ENCODE assay signal across 21 cellular contexts in genomic region chr16:69611103-69611640, GRCh38. TPM values are rescaled to one million over a fixed set of nuclear protein-coding genes. Genes with fewer than 3 reads are reported as not detected.
A peak's percentile ranks its signal among the peaks of the same experiment; 100 is the strongest.
DNase-seq lines count a peak whose midpoint lies in the region; ATAC-seq and TF ChIP-seq lines count a peak whose summit lies in the region.
"Had no signal": no experiment of that assay in that cellular context is flagged by ENCODE, and none has a peak within 500 bp of the region (broad histone marks: within the 10 kb centered on the region; RNA-seq: fewer than 3 reads in every experiment).

No MANE protein-coding gene starts in this region.

- H2AFZ ChIP-seq in PC-9 (no peak overlapping the region), smooth muscle cell (ENCODE audit: low read depth) (no peak overlapping the region)

- H3K4me3 ChIP-seq in cardiac muscle cell (no peak overlapping the region), PC-9 (no peak overlapping the region), fibroblast of villous mesenchyme (ENCODE audit: low read depth, low read length) (no peak overlapping the region), smooth muscle cell (no peak overlapping the region)
- H3K4me3 ChIP-seq: lung, ovary had no signal

- BruUV-seq in PC-9 (replicated peaks; lab: Mats Ljungman, UMichigan): no TSS peak

- H3F3A ChIP-seq in PC-9 (ENCODE audit: insufficient read depth, low read depth): peaks cover 63% of the 10 kb centered on the region
- no peaks in the 10 kb centered on the region for H3F3A ChIP-seq in smooth muscle cell (ENCODE audit: low read depth)

- no peak for TF ChIP-seq CTCF in cardiac muscle cell (IDR thresholded peaks at IDR 0.05; ENCODE audit: low read depth, low read length)
- TF ChIP-seq CTCF in PC-9 (conservative IDR thresholded peaks at IDR 0.05): no peak
- no peak for TF ChIP-seq CTCF in fibroblast of villous mesenchyme (IDR thresholded peaks at IDR 0.05; ENCODE audit: insufficient read depth, low read depth, low read length)
- no peak for TF ChIP-seq CTCF in smooth muscle cell (IDR thresholded peaks at IDR 0.05; ENCODE audit: borderline replicate concordance, insufficient read depth, poor library complexity, severe bottlenecking)

- DNase-seq in cardiac muscle cell (ENCODE audit: low read depth in 1 of 2, low spot score in 1 of 2) (no peak), Right ventricle myocardium superior (no peak), PC-9 (no peak), fibroblast of villous mesenchyme (ENCODE audit: low read depth) (peak; percentile 22), smooth muscle cell (lab: John Stamatoyannopoulos, UW; ENCODE audit: unreplicated experiment) (no peak), NCI-H128 (lab: John Stamatoyannopoulos, UW; ENCODE audit: unreplicated experiment) (no peak)
- DNase-seq: activated naive CD8-positive, alpha-beta T cell treated with anti-CD3 and anti-CD28 coated beads for 36 hours; DMS 273 treated with DMSO at 0.1 percent for 48 hours; effector memory CD8-positive, alpha-beta T cell; GDM1; hippocampal formation; kidney; naive B cell; NCI-H1048; NCI-H526 treated with DMSO at 0.1 percent for 48 hours; ovary had no signal

- no peaks in the 10 kb centered on the region for H3K9me2 ChIP-seq in PC-9 (ENCODE audit: insufficient read depth)

- H3K79me2 ChIP-seq in PC-9 (ENCODE audit: low read depth) (peaks cover 99% of the 10 kb centered on the region), smooth muscle cell (ENCODE audit: low read depth) (peaks cover 100% of the 10 kb centered on the region)

- H3K36me3 ChIP-seq in cardiac muscle cell (no peaks in the 10 kb centered on the region), PC-9 (ENCODE audit: low read depth) (peaks cover 29% of the 10 kb centered on the region), smooth muscle cell (ENCODE audit: low read depth) (no peaks in the 10 kb centered on the region)
- H3K36me3 ChIP-seq: ovary, thoracic aorta had no signal

- intact Hi-C loops in Right ventricle myocardium superior (cut with DNase I) (no loop called here), PC-9 (cut with micrococcal nuclease; ENCODE audit: unreplicated experiment) (no loop called here)

- H3K4me2 ChIP-seq in PC-9 (no peak overlapping the region), smooth muscle cell (peak overlapping the region; percentile 6)

- no peak for ATAC-seq in Right ventricle myocardium superior (ENCODE audit: poor library complexity)
- ATAC-seq in HG03135 (IDR thresholded peaks at IDR 0.05; ENCODE audit: unreplicated experiment): no peak
- ATAC-seq in GM21723 (IDR thresholded peaks at IDR 0.05; ENCODE audit: unreplicated experiment): no peak
- ATAC-seq: effector memory CD8-positive, alpha-beta T cell; sciatic nerve had no signal

- peak overlapping the region; percentile 20 for H3K27ac ChIP-seq in cardiac muscle cell
- H3K27ac ChIP-seq in PC-9: peak overlapping the region; percentile 82
- H3K27ac ChIP-seq in smooth muscle cell (ENCODE audit: low read depth): no peak overlapping the region
- H3K27ac ChIP-seq: ovary had no signal

- no peaks in the 10 kb centered on the region for H3K9me3 ChIP-seq in cardiac muscle cell (ENCODE audit: low read depth)
- H3K9me3 ChIP-seq in PC-9 (ENCODE audit: insufficient read depth, low read depth): no peaks in the 10 kb centered on the region
- H3K9me3 ChIP-seq in smooth muscle cell (replicated peaks; ENCODE audit: low read depth): no peaks in the 10 kb centered on the region
- H3K9me3 ChIP-seq: ovary, thoracic aorta had no signal

- POLR2A ChIA-PET in PC-9 (lab: Charles Lee; ENCODE audit: unreplicated experiment): no interaction called here

- CTCF ChIA-PET in PC-9 (lab: Charles Lee): no interaction called here

- peaks cover 6% of the 10 kb centered on the region for H3K4me1 ChIP-seq in cardiac muscle cell (ENCODE audit: low read depth)
- H3K4me1 ChIP-seq in PC-9 (replicated peaks; ENCODE audit: insufficient read depth): peaks cover 45% of the 10 kb centered on the region
- H3K4me1 ChIP-seq in smooth muscle cell (ENCODE audit: low read depth): peaks cover 23% of the 10 kb centered on the region

- peaks cover 92% of the 10 kb centered on the region for H4K20me1 ChIP-seq in PC-9 (ENCODE audit: insufficient read depth)
- peaks cover 100% of the 10 kb centered on the region for H4K20me1 ChIP-seq in smooth muscle cell (ENCODE audit: low read depth)

- H3K9ac ChIP-seq in smooth muscle cell (ENCODE audit: low read depth): no peak overlapping the region

- H3K27me3 ChIP-seq in cardiac muscle cell (no peaks in the 10 kb centered on the region), PC-9 (ENCODE audit: insufficient read depth, low read depth) (no peaks in the 10 kb centered on the region), smooth muscle cell (ENCODE audit: low read depth) (no peaks in the 10 kb centered on the region)
- H3K27me3 ChIP-seq: ovary had no signal

RNA-seq across cellular contexts. Expression of gene NFAT5, which starts 45.4 kb away (rescaled TPM):
- 10.6 and 15.9 TPM in 2 replicates for total RNA-seq in cardiac muscle cell
- 6.2 and 8.9 TPM in 2 replicates for polyA plus RNA-seq in cardiac muscle cell
- 13.9 TPM for total RNA-seq in Right ventricle myocardium superior
- 33.0 and 38.2 TPM in 2 replicates for total RNA-seq in PC-9 (2021)
- 34.5 and 69.1 TPM in 2 replicates for total RNA-seq in fibroblast of villous mesenchyme
- 33.5 and 44.3 TPM in 2 replicates for total RNA-seq in smooth muscle cell
- polyA plus RNA-seq in smooth muscle cell: 4.2 and 10.0 TPM in 2 replicates
